Comparison of ENCODE assay signal across 1 cellular context in genomic region chr9:135928731-135929655, GRCh38.
TF ChIP-seq lines count a peak whose summit lies in the region.

No MANE protein-coding gene starts in this region.

TF ChIP-seq in K562, 482 proteins besides CTCF, POLR2A, EP300 and RAD21:
- TF ChIP-seq, protein P1, sequence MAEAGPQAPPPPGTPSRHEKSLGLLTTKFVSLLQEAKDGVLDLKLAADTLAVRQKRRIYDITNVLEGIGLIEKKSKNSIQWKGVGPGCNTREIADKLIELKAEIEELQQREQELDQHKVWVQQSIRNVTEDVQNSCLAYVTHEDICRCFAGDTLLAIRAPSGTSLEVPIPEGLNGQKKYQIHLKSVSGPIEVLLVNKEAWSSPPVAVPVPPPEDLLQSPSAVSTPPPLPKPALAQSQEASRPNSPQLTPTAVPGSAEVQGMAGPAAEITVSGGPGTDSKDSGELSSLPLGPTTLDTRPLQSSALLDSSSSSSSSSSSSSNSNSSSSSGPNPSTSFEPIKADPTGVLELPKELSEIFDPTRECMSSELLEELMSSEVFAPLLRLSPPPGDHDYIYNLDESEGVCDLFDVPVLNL (CRISPR knock-in tag; IDR thresholded peaks at IDR 0.05; ENCODE audit: low read depth): no peak
- TF ChIP-seq, protein P2, sequence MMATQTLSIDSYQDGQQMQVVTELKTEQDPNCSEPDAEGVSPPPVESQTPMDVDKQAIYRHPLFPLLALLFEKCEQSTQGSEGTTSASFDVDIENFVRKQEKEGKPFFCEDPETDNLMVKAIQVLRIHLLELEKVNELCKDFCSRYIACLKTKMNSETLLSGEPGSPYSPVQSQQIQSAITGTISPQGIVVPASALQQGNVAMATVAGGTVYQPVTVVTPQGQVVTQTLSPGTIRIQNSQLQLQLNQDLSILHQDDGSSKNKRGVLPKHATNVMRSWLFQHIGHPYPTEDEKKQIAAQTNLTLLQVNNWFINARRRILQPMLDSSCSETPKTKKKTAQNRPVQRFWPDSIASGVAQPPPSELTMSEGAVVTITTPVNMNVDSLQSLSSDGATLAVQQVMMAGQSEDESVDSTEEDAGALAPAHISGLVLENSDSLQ (IDR thresholded peaks at IDR 0.05): no peak
- TF ChIP-seq SMARCA4 (IDR thresholded peaks at IDR 0.05) (no peak), NFE2L1 (tag; IDR thresholded peaks at IDR 0.05; ENCODE audit: borderline replicate concordance, low read depth) (no peak), POLR2G (IDR thresholded peaks at IDR 0.05; ENCODE audit: low read depth, low read length) (peak; percentile 50), ZBTB5 (IDR thresholded peaks at IDR 0.05) (no peak)
TF ChIP-seq in K562: peak in this region for 1.
